1 cellular context compared by ENCODE assay signal in genomic region chr12:104243551-104243950, GRCh38.
TF ChIP-seq lines count a peak whose summit lies in the region.

No MANE protein-coding gene starts in this region.

TF ChIP-seq in HepG2, 621 proteins besides CTCF, POLR2A, EP300 and RAD21:
- TF ChIP-seq MNT (IDR thresholded peaks at IDR 0.05), result peak; percentile 77
- no peak for TF ChIP-seq CBX5 (CRISPR knock-in tag; IDR thresholded peaks at IDR 0.05; ENCODE audit: borderline replicate concordance)
